Comparison of ENCODE assay signal across 11 cellular contexts in genomic region chr14:68251766-68252100, GRCh38.
DNase-seq lines count a peak whose midpoint lies in the region; ATAC-seq and TF ChIP-seq lines count a peak whose summit lies in the region.
"Had no signal": no experiment of that assay in that cellular context is flagged by ENCODE, and none has a peak within 500 bp of the region (broad histone marks: within the 10 kb centered on the region; RNA-seq: fewer than 3 reads in every experiment).

No MANE protein-coding gene starts in this region.

- TF ChIP-seq POLR2A in suprapubic skin (IDR thresholded peaks at IDR 0.05), result no peak

- no peak overlapping the region for H2AFZ ChIP-seq in GM23338

- WGBS in suprapubic skin, result 88% methylated on average over 1 of the region's 1 CpG

- DNase-seq in GM23338 (ENCODE audit: low spot score), result no peak
- no peak for DNase-seq in RWPE2 (ENCODE audit: low spot score)
- no peak for DNase-seq in lower lobe of right lung
- no peak for DNase-seq in suprapubic skin (ENCODE audit: low spot score in 2 of 2)
- DNase-seq in activated CD4-positive, CD25-positive, alpha-beta regulatory T cell treated with anti-CD3 and anti-CD28 coated beads, Interleukin-2, amount 50 U/mL, for 72 hours, result no peak
- no peak for DNase-seq in AG08396 (ENCODE audit: low spot score)
- DNase-seq: effector CD4-positive, alpha-beta T cell; left cardiac atrium; MV-4-11; stimulated activated CD4-positive, alpha-beta T cell treated with anti-CD3 and anti-CD28 coated beads, Interleukin-1b, Interleukin-23, amount 100 ng/mL, for 48 hours had no signal

- peaks cover 88% of the 10 kb centered on the region for H3K4me1 Mint-ChIP-seq in GM23338

- H3K9me2 ChIP-seq in GM23338 (ENCODE audit: insufficient read depth), result no peaks in the 10 kb centered on the region

- H3K27ac Mint-ChIP-seq in GM23338, result no peak overlapping the region

- TF ChIP-seq CTCF in GM23338 (conservative IDR thresholded peaks at IDR 0.05; ENCODE audit: low read depth in 2 of 2) (no peak), RWPE2 (IDR thresholded peaks at IDR 0.05; ENCODE audit: poor library complexity, severe bottlenecking) (no peak), lower lobe of right lung (IDR thresholded peaks at IDR 0.05) (no peak), suprapubic skin (IDR thresholded peaks at IDR 0.05) (no peak)

- peak overlapping the region; percentile 29 for H3K27ac ChIP-seq in GM23338 (ENCODE audit: low read depth)
- H3K27ac ChIP-seq in RWPE2 (ENCODE audit: poor library complexity, severe bottlenecking), result peak overlapping the region; percentile 83
- peak overlapping the region; percentile 48 for H3K27ac ChIP-seq in lower lobe of right lung
- peak overlapping the region; percentile 75 for H3K27ac ChIP-seq in suprapubic skin

- H3K27me3 ChIP-seq in GM23338 (ENCODE audit: insufficient read depth) (no peaks in the 10 kb centered on the region), RWPE2 (ENCODE audit: insufficient read depth, poor library complexity, severe bottlenecking) (no peaks in the 10 kb centered on the region), lower lobe of right lung (ENCODE audit: low read depth) (no peaks in the 10 kb centered on the region), suprapubic skin (no peaks in the 10 kb centered on the region)

- no peaks in the 10 kb centered on the region for H3K27me3 Mint-ChIP-seq in GM23338 (ENCODE audit: insufficient read depth, low read depth, poor library complexity)

- no peaks in the 10 kb centered on the region for H3K9me3 Mint-ChIP-seq in GM23338

- no peak overlapping the region; the same call in 1 of the 2 replicates for H3K4me2 ChIP-seq in GM23338

- no peaks in the 10 kb centered on the region for H3K79me2 ChIP-seq in GM23338 (replicated peaks; ENCODE audit: insufficient read depth)

- H3K9me3 ChIP-seq in RWPE2 (ENCODE audit: severe bottlenecking) (no peaks in the 10 kb centered on the region), lower lobe of right lung (no peaks in the 10 kb centered on the region), suprapubic skin (no peaks in the 10 kb centered on the region)

- no peak overlapping the region for H3K4me3 Mint-ChIP-seq in GM23338

- no peaks in the 10 kb centered on the region; the same call in 1 of the 2 replicates for H3F3A ChIP-seq in GM23338 (replicated peaks; ENCODE audit: low read depth)

- intact Hi-C loops in lower lobe of right lung (cut with DNase I), result no loop called here

- TF ChIP-seq EP300 in suprapubic skin (IDR thresholded peaks at IDR 0.05), result no peak

- no peaks in the 10 kb centered on the region for H4K20me1 ChIP-seq in GM23338 (replicated peaks; ENCODE audit: insufficient read depth)

- H3K36me3 Mint-ChIP-seq in GM23338 (ENCODE audit: low read depth), result no peaks in the 10 kb centered on the region

- H3K4me1 ChIP-seq in GM23338 (ENCODE audit: insufficient read depth) (peaks cover 88% of the 10 kb centered on the region), RWPE2 (ENCODE audit: insufficient read depth, poor library complexity, severe bottlenecking) (peaks cover 65% of the 10 kb centered on the region), lower lobe of right lung (peaks cover 54% of the 10 kb centered on the region), suprapubic skin (peaks cover 71% of the 10 kb centered on the region)

- H3K36me3 ChIP-seq in GM23338 (ENCODE audit: insufficient read depth) (no peaks in the 10 kb centered on the region), RWPE2 (ENCODE audit: low read depth) (no peaks in the 10 kb centered on the region), lower lobe of right lung (no peaks in the 10 kb centered on the region), suprapubic skin (no peaks in the 10 kb centered on the region)

- H3K4me3 ChIP-seq in GM23338 (no peak overlapping the region), RWPE2 (ENCODE audit: severe bottlenecking) (no peak overlapping the region), lower lobe of right lung (no peak overlapping the region), suprapubic skin (no peak overlapping the region)

- ATAC-seq in GM23338 (no peak), RWPE2 (ENCODE audit: low read depth) (no peak), lower lobe of right lung (no peak), HG02678 (IDR thresholded peaks at IDR 0.05; ENCODE audit: unreplicated experiment) (no peak)
- ATAC-seq: left cardiac atrium had no signal

TF ChIP-seq in GM23338, 12 proteins besides CTCF, POLR2A, EP300 and RAD21 (continues in another document):
- TF ChIP-seq, protein P1, sequence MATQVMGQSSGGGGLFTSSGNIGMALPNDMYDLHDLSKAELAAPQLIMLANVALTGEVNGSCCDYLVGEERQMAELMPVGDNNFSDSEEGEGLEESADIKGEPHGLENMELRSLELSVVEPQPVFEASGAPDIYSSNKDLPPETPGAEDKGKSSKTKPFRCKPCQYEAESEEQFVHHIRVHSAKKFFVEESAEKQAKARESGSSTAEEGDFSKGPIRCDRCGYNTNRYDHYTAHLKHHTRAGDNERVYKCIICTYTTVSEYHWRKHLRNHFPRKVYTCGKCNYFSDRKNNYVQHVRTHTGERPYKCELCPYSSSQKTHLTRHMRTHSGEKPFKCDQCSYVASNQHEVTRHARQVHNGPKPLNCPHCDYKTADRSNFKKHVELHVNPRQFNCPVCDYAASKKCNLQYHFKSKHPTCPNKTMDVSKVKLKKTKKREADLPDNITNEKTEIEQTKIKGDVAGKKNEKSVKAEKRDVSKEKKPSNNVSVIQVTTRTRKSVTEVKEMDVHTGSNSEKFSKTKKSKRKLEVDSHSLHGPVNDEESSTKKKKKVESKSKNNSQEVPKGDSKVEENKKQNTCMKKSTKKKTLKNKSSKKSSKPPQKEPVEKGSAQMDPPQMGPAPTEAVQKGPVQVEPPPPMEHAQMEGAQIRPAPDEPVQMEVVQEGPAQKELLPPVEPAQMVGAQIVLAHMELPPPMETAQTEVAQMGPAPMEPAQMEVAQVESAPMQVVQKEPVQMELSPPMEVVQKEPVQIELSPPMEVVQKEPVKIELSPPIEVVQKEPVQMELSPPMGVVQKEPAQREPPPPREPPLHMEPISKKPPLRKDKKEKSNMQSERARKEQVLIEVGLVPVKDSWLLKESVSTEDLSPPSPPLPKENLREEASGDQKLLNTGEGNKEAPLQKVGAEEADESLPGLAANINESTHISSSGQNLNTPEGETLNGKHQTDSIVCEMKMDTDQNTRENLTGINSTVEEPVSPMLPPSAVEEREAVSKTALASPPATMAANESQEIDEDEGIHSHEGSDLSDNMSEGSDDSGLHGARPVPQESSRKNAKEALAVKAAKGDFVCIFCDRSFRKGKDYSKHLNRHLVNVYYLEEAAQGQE (IDR thresholded peaks at IDR 0.05; ENCODE audit: unreplicated experiment), result no peak
- TF ChIP-seq ZNF462 (CRISPR knock-in tag; IDR thresholded peaks at IDR 0.05), result no peak
- no peak for TF ChIP-seq EZH2phosphoT487 (IDR thresholded peaks at IDR 0.05; ENCODE audit: unreplicated experiment)

Comparison
In these comparisons a context has a peak if more than half of its experiments do, and no peak if none do; other contexts are left out.
1. H3K27ac ChIP-seq: peak in every context shown above with its lines; median percentile 83 in RWPE2; 75 in suprapubic skin; 48 in lower lobe of right lung; 29 in GM23338.